Comparison of ENCODE assay signal across 8 cellular contexts in genomic region chr4:54065282-54066087, GRCh38. TPM values are rescaled to one million over a fixed set of nuclear protein-coding genes. Genes with fewer than 3 reads are reported as not detected.
DNase-seq lines count a peak whose midpoint lies in the region; ATAC-seq, FAIRE-seq and TF ChIP-seq lines count a peak whose summit lies in the region.

No MANE protein-coding gene starts in this region.

- no peaks in the 10 kb centered on the region for H3K9me3 Mint-ChIP-seq in naive thymus-derived CD8-positive, alpha-beta T cell

- H3K4me1 ChIP-seq in BE2C (peaks cover 4% of the 10 kb centered on the region), Loucy (ENCODE audit: insufficient read depth, low read length, poor library complexity, severe bottlenecking) (peaks cover 47% of the 10 kb centered on the region)

- H3K9me3 ChIP-seq in BE2C (no peaks in the 10 kb centered on the region), Loucy (ENCODE audit: insufficient read depth, low read depth, low read length) (no peaks in the 10 kb centered on the region)

- H3K27me3 ChIP-seq in BE2C (no peaks in the 10 kb centered on the region), Loucy (ENCODE audit: insufficient read depth, low read length, poor library complexity, severe bottlenecking) (no peaks in the 10 kb centered on the region)

- H3F3A ChIP-seq in Loucy (ENCODE audit: low read depth), result no peaks in the 10 kb centered on the region; the same call in 1 of the 2 replicates

- ATAC-seq in naive thymus-derived CD8-positive, alpha-beta T cell, result no peak
- no peak for ATAC-seq in GM18505 (IDR thresholded peaks at IDR 0.05; ENCODE audit: unreplicated experiment)

- POLR2A ChIA-PET in naive thymus-derived CD8-positive, alpha-beta T cell (lab: Charles Lee), result no interaction called here

- H3K9me2 ChIP-seq in Loucy (replicated peaks; ENCODE audit: low read depth, low read length), result no peaks in the 10 kb centered on the region

- DNase-seq in BE2C (no peak), SK-N-DZ (ENCODE audit: low spot score) (no peak), H54 (ENCODE audit: insufficient read length, low spot score) (no peak), COLO829 (ENCODE audit: low spot score) (no peak)
- no peak for DNase-seq in naive thymus-derived CD8-positive, alpha-beta T cell

- H3K4me3 ChIP-seq in BE2C (ENCODE audit: low read depth, low read length) (peak overlapping the region; percentile 71), Loucy (ENCODE audit: low read length, poor library complexity, severe bottlenecking) (peak overlapping the region; percentile 96)

- peak overlapping the region; percentile 93 for H3K4me2 ChIP-seq in Loucy (ENCODE audit: low read depth, low read length, poor library complexity, severe bottlenecking)

- TF ChIP-seq CTCF in BE2C (IDR thresholded peaks at IDR 0.05; ENCODE audit: low read depth, low read length) (no peak), Loucy (conservative IDR thresholded peaks at IDR 0.05; ENCODE audit: low read length) (no peak)

- no peaks in the 10 kb centered on the region for H3K36me3 ChIP-seq in BE2C
- no peaks in the 10 kb centered on the region for H3K36me3 ChIP-seq in Loucy (ENCODE audit: insufficient read depth, low read length)

- H3K27ac ChIP-seq in cingulate gyrus (ENCODE audit: low read depth, low read length), result peak overlapping the region; percentile 79

- peaks cover 0 to 3% (median 0%) of the 10 kb centered on the region in 5 donors for H3K27me3 Mint-ChIP-seq in naive thymus-derived CD8-positive, alpha-beta T cell

- H3K79me2 ChIP-seq in Loucy (ENCODE audit: insufficient read depth, low read length), result peaks cover 38% of the 10 kb centered on the region

- peaks cover 19 to 40% (median 37%) of the 10 kb centered on the region in 4 donors for H3K4me1 Mint-ChIP-seq in naive thymus-derived CD8-positive, alpha-beta T cell

- peak overlapping the region; percentile 91 for H3K9ac ChIP-seq in Loucy (ENCODE audit: low read depth, low read length, poor library complexity, severe bottlenecking)

- TF ChIP-seq POLR2A in H54 (IDR thresholded peaks at IDR 0.05; ENCODE audit: low read depth, low read length) (no peak), GM18505 (IDR thresholded peaks at IDR 0.05; ENCODE audit: borderline replicate concordance, extremely low read depth, insufficient read depth, insufficient read length) (no peak)

- H2AFZ ChIP-seq in Loucy (ENCODE audit: low read length), result peak overlapping the region; percentile 92

- peak overlapping the region; percentile 74 to 94 (median 86) for H3K4me3 Mint-ChIP-seq in naive thymus-derived CD8-positive, alpha-beta T cell

- peaks cover 37% of the 10 kb centered on the region for H4K20me1 ChIP-seq in Loucy (ENCODE audit: insufficient read depth, low read length, poor library complexity, severe bottlenecking)

- H3K27ac Mint-ChIP-seq in naive thymus-derived CD8-positive, alpha-beta T cell, result peak overlapping the region; percentile 69 to 98 (median 87)

- peaks cover 0 to 7% (median 2%) of the 10 kb centered on the region in 3 donors for H3K36me3 Mint-ChIP-seq in naive thymus-derived CD8-positive, alpha-beta T cell

- no peak for FAIRE-seq in H54 (lab: Jason Lieb, UNC)

RNA-seq across cellular contexts. Expression of gene CHIC2, which starts 1.1 kb away (rescaled TPM):
- 9.0 TPM for polyA plus RNA-seq in BE2C (2012; ENCODE audit: insufficient read depth, insufficient read length, low read depth)
- 10 to 100 TPM; 49.4 to 49.5 TPM for total RNA-seq in naive thymus-derived CD8-positive, alpha-beta T cell
- polyA plus RNA-seq in naive thymus-derived CD8-positive, alpha-beta T cell, result 10 to 100 TPM; 51.7 to 70.5 (median 53.7) TPM
- 19.2 and 28.0 TPM in 2 replicates for polyA plus RNA-seq in SK-N-DZ (2014; cell fraction: cytosol; rRNA removed)
- 8.2 and 14.1 TPM in 2 replicates for polyA plus RNA-seq in SK-N-DZ (2014; cell fraction: nucleus; rRNA removed)

RNA-seq across cellular contexts. Expression of gene GSX2, which starts 34.5 kb away (rescaled TPM):
- not detected for polyA plus RNA-seq in BE2C (2012; ENCODE audit: insufficient read depth, insufficient read length, low read depth)
- total RNA-seq in naive thymus-derived CD8-positive, alpha-beta T cell, result not detected
- polyA plus RNA-seq in naive thymus-derived CD8-positive, alpha-beta T cell, result not detected
- polyA plus RNA-seq in SK-N-DZ (2014; cell fraction: cytosol; rRNA removed), result 0.12 TPM in 1 of 2 replicates, not detected in the other
- 0.12 TPM in 1 of 2 replicates, not detected in the other for polyA plus RNA-seq in SK-N-DZ (2014; cell fraction: nucleus; rRNA removed)
